In the genomic region with DNA sequence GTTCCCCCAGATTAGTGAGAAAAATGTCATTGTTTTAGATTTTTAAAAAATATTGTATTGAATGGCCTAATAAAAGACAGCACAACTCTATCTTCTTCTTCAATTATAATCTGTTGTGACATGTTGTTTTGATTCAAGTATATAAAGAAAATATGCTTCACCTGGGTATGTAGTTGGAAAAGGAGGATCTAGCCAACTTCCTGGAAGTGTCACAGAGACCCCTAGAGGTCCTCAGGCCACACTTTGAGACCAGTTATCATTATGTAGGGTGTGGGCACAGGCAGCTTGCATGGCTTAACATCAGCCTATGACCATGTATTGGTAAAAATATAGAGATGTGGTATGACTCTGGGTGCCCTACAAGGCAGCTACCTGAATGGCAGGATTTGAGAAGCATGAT, we compare ENCODE assay signal across 29 cellular contexts. TPM values are rescaled to one million over a fixed set of nuclear protein-coding genes. Genes with fewer than 3 reads are reported as not detected.
"Had no signal": no experiment of that assay in that cellular context is flagged by ENCODE, and none has a peak within 500 bp of the region (broad histone marks: within the 10 kb centered on the region; RNA-seq: fewer than 3 reads in every experiment).

No MANE protein-coding gene starts in this region.

- H3K4me3 ChIP-seq: gastrocnemius medialis, left lung, prostate gland, right atrium auricular region, smooth muscle cell, suprapubic skin, transverse colon, vagina had no signal

- DNase-seq: cortex of kidney; effector CD8-positive, alpha-beta T cell; foreskin fibroblast; gastrocnemius medialis; head of caudate nucleus; kidney; left cardiac atrium; left lung; mesenchymal stem cell; naive thymus-derived CD8-positive, alpha-beta T cell; nephron progenitor cell; nucleus accumbens; stimulated activated CD4-positive, alpha-beta T cell treated with anti-CD3 and anti-CD28 coated beads, Interleukin-12 subunit alpha, Interleukin-12 subunit beta, amount 100 ng/mL, for 4 hours; stimulated activated CD4-positive, alpha-beta T cell treated with anti-CD3 and anti-CD28 coated beads, Interleukin-1b, Interleukin-23, amount 100 ng/mL, for 48 hours; stimulated activated CD4-positive, alpha-beta T cell treated with anti-CD3 and anti-CD28 coated beads, Interleukin-4, amount 100 ng/mL, for 1 hour; stimulated activated CD8-positive, alpha-beta memory T cell treated with anti-CD3 and anti-CD28 coated beads, Interleukin-4, amount 100 ng/mL, for 48 hours; stimulated activated naive CD4-positive, alpha-beta T cell; stimulated activated naive CD8-positive, alpha-beta T cell treated with anti-CD3 and anti-CD28 coated beads, Interleukin-15, amount 100 ng/mL, for 72 hours; transverse colon had no signal

- H3K27me3 ChIP-seq: gastrocnemius medialis, right atrium auricular region, vagina had no signal

- H3K4me1 ChIP-seq: left lung, prostate gland, vagina had no signal

- H3K9me3 ChIP-seq: gastrocnemius medialis, left lung, prostate gland, right atrium auricular region, suprapubic skin, transverse colon, vagina had no signal

- H3K36me3 ChIP-seq: gastrocnemius medialis, left lung, prostate gland, right atrium auricular region, suprapubic skin, transverse colon, vagina had no signal

- H3K27ac ChIP-seq: gastrocnemius medialis, left lung, prostate gland, right atrium auricular region, suprapubic skin, transverse colon, vagina had no signal

RNA-seq across cellular contexts. Expression of a gene that starts 14.7 kb away (rescaled TPM):
- total RNA-seq: dermis microvascular lymphatic vessel endothelial cell; endothelial cell of umbilical vein; glomerular endothelial cell; lung microvascular endothelial cell; naive thymus-derived CD8-positive, alpha-beta T cell; osteocyte had no signal
